2 cellular contexts compared by ENCODE assay signal in the genomic region with DNA sequence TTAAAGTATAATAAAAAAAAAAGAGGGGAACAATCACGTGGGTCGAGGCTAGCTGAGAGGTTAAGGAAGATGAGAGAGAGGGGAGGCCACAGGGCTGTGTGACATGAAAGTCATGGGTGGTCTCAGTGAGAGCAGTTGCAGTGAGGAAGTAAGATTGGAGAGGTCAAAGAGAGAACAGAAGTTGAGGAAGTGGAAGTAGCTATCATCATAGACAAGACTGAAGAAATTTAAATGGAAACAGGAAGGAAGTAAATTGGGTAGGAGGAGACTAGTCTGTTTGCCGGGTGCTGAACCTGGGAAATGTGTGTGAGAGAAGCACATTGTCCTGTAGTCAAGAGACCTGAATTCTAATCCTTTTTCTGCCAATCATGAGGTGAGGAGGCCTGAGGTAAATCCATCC.
TF ChIP-seq lines count a peak whose summit lies in the region.

No MANE protein-coding gene starts in this region.

TF ChIP-seq in GM23338, 12 proteins besides CTCF, POLR2A, EP300 and RAD21 (continued from another document):
- TF ChIP-seq, protein P1, sequence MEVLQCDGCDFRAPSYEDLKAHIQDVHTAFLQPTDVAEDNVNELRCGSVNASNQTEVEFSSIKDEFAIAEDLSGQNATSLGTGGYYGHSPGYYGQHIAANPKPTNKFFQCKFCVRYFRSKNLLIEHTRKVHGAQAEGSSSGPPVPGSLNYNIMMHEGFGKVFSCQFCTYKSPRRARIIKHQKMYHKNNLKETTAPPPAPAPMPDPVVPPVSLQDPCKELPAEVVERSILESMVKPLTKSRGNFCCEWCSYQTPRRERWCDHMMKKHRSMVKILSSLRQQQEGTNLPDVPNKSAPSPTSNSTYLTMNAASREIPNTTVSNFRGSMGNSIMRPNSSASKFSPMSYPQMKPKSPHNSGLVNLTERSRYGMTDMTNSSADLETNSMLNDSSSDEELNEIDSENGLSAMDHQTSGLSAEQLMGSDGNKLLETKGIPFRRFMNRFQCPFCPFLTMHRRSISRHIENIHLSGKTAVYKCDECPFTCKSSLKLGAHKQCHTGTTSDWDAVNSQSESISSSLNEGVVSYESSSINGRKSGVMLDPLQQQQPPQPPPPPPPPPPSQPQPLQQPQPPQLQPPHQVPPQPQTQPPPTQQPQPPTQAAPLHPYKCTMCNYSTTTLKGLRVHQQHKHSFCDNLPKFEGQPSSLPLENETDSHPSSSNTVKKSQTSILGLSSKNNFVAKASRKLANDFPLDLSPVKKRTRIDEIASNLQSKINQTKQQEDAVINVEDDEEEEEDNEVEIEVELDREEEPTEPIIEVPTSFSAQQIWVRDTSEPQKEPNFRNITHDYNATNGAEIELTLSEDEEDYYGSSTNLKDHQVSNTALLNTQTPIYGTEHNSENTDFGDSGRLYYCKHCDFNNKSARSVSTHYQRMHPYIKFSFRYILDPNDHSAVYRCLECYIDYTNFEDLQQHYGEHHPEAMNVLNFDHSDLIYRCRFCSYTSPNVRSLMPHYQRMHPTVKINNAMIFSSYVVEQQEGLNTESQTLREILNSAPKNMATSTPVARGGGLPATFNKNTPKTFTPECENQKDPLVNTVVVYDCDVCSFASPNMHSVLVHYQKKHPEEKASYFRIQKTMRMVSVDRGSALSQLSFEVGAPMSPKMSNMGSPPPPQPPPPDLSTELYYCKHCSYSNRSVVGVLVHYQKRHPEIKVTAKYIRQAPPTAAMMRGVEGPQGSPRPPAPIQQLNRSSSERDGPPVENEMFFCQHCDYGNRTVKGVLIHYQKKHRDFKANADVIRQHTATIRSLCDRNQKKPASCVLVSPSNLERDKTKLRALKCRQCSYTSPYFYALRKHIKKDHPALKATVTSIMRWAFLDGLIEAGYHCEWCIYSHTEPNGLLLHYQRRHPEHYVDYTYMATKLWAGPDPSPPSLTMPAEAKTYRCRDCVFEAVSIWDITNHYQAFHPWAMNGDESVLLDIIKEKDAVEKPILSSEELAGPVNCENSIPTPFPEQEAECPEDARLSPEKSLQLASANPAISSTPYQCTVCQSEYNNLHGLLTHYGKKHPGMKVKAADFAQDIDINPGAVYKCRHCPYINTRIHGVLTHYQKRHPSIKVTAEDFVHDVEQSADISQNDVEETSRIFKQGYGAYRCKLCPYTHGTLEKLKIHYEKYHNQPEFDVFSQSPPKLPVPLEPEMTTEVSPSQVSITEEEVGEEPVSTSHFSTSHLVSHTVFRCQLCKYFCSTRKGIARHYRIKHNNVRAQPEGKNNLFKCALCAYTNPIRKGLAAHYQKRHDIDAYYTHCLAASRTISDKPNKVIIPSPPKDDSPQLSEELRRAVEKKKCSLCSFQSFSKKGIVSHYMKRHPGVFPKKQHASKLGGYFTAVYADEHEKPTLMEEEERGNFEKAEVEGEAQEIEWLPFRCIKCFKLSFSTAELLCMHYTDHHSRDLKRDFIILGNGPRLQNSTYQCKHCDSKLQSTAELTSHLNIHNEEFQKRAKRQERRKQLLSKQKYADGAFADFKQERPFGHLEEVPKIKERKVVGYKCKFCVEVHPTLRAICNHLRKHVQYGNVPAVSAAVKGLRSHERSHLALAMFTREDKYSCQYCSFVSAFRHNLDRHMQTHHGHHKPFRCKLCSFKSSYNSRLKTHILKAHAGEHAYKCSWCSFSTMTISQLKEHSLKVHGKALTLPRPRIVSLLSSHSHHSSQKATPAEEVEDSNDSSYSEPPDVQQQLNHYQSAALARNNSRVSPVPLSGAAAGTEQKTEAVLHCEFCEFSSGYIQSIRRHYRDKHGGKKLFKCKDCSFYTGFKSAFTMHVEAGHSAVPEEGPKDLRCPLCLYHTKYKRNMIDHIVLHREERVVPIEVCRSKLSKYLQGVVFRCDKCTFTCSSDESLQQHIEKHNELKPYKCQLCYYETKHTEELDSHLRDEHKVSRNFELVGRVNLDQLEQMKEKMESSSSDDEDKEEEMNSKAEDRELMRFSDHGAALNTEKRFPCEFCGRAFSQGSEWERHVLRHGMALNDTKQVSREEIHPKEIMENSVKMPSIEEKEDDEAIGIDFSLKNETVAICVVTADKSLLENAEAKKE (CRISPR knock-in tag; IDR thresholded peaks at IDR 0.05), result no peak

TF ChIP-seq in HepG2, 621 proteins besides CTCF, POLR2A, EP300 and RAD21 (continued from another document):
- TF ChIP-seq, protein P2, sequence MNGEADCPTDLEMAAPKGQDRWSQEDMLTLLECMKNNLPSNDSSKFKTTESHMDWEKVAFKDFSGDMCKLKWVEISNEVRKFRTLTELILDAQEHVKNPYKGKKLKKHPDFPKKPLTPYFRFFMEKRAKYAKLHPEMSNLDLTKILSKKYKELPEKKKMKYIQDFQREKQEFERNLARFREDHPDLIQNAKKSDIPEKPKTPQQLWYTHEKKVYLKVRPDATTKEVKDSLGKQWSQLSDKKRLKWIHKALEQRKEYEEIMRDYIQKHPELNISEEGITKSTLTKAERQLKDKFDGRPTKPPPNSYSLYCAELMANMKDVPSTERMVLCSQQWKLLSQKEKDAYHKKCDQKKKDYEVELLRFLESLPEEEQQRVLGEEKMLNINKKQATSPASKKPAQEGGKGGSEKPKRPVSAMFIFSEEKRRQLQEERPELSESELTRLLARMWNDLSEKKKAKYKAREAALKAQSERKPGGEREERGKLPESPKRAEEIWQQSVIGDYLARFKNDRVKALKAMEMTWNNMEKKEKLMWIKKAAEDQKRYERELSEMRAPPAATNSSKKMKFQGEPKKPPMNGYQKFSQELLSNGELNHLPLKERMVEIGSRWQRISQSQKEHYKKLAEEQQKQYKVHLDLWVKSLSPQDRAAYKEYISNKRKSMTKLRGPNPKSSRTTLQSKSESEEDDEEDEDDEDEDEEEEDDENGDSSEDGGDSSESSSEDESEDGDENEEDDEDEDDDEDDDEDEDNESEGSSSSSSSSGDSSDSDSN (CRISPR knock-in tag; IDR thresholded peaks at IDR 0.05), result no peak
